ENCODE assay signal across 1 cellular context in genomic region chr13:68984688-68985319, GRCh38.
TF ChIP-seq lines count a peak whose summit lies in the region.

No MANE protein-coding gene starts in this region.

TF ChIP-seq in K562, 482 proteins besides CTCF, POLR2A, EP300 and RAD21 (continued from another document and continues in another):
- no peak for TF ChIP-seq USF2 (CRISPR knock-in tag; IDR thresholded peaks at IDR 0.05)
- TF ChIP-seq, protein P1, sequence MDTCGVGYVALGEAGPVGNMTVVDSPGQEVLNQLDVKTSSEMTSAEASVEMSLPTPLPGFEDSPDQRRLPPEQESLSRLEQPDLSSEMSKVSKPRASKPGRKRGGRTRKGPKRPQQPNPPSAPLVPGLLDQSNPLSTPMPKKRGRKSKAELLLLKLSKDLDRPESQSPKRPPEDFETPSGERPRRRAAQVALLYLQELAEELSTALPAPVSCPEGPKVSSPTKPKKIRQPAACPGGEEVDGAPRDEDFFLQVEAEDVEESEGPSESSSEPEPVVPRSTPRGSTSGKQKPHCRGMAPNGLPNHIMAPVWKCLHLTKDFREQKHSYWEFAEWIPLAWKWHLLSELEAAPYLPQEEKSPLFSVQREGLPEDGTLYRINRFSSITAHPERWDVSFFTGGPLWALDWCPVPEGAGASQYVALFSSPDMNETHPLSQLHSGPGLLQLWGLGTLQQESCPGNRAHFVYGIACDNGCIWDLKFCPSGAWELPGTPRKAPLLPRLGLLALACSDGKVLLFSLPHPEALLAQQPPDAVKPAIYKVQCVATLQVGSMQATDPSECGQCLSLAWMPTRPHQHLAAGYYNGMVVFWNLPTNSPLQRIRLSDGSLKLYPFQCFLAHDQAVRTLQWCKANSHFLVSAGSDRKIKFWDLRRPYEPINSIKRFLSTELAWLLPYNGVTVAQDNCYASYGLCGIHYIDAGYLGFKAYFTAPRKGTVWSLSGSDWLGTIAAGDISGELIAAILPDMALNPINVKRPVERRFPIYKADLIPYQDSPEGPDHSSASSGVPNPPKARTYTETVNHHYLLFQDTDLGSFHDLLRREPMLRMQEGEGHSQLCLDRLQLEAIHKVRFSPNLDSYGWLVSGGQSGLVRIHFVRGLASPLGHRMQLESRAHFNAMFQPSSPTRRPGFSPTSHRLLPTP (IDR thresholded peaks at IDR 0.05; ENCODE audit: borderline replicate concordance, extremely low read depth, insufficient read length) = no peak
- TF ChIP-seq HCFC1 (IDR thresholded peaks at IDR 0.05; ENCODE audit: low read depth, low read length) = no peak
- TF ChIP-seq THAP7 (CRISPR knock-in tag; IDR thresholded peaks at IDR 0.05) = no peak
- TF ChIP-seq MBD1 (CRISPR knock-in tag; IDR thresholded peaks at IDR 0.05) = no peak
- TF ChIP-seq ZNF583 (CRISPR knock-in tag; IDR thresholded peaks at IDR 0.05) = no peak
- TF ChIP-seq NFIC (IDR thresholded peaks at IDR 0.05) = peak; percentile 72
- TF ChIP-seq ZBTB1 (CRISPR knock-in tag; IDR thresholded peaks at IDR 0.05; ENCODE audit: borderline replicate concordance, low read depth) = no peak
- TF ChIP-seq, protein P2, sequence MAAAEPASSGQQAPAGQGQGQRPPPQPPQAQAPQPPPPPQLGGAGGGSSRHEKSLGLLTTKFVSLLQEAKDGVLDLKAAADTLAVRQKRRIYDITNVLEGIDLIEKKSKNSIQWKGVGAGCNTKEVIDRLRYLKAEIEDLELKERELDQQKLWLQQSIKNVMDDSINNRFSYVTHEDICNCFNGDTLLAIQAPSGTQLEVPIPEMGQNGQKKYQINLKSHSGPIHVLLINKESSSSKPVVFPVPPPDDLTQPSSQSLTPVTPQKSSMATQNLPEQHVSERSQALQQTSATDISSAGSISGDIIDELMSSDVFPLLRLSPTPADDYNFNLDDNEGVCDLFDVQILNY (CRISPR knock-in tag; IDR thresholded peaks at IDR 0.05) = no peak
- TF ChIP-seq, protein P3, sequence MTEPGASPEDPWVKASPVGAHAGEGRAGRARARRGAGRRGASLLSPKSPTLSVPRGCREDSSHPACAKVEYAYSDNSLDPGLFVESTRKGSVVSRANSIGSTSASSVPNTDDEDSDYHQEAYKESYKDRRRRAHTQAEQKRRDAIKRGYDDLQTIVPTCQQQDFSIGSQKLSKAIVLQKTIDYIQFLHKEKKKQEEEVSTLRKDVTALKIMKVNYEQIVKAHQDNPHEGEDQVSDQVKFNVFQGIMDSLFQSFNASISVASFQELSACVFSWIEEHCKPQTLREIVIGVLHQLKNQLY (CRISPR knock-in tag; conservative IDR thresholded peaks at IDR 0.05) = no peak
- TF ChIP-seq, protein P4, sequence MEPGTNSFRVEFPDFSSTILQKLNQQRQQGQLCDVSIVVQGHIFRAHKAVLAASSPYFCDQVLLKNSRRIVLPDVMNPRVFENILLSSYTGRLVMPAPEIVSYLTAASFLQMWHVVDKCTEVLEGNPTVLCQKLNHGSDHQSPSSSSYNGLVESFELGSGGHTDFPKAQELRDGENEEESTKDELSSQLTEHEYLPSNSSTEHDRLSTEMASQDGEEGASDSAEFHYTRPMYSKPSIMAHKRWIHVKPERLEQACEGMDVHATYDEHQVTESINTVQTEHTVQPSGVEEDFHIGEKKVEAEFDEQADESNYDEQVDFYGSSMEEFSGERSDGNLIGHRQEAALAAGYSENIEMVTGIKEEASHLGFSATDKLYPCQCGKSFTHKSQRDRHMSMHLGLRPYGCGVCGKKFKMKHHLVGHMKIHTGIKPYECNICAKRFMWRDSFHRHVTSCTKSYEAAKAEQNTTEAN (CRISPR knock-in tag; IDR thresholded peaks at IDR 0.05) = no peak
- TF ChIP-seq ZNF584 (CRISPR knock-in tag; IDR thresholded peaks at IDR 0.05; ENCODE audit: low read depth) = no peak
- TF ChIP-seq GATAD2B (IDR thresholded peaks at IDR 0.05; ENCODE audit: borderline replicate concordance) = no peak
- no peak for TF ChIP-seq XRCC3 (IDR thresholded peaks at IDR 0.05)
- no peak for TF ChIP-seq HEY1 (CRISPR knock-in tag; IDR thresholded peaks at IDR 0.05; ENCODE audit: borderline replicate concordance)
- TF ChIP-seq, protein P5, sequence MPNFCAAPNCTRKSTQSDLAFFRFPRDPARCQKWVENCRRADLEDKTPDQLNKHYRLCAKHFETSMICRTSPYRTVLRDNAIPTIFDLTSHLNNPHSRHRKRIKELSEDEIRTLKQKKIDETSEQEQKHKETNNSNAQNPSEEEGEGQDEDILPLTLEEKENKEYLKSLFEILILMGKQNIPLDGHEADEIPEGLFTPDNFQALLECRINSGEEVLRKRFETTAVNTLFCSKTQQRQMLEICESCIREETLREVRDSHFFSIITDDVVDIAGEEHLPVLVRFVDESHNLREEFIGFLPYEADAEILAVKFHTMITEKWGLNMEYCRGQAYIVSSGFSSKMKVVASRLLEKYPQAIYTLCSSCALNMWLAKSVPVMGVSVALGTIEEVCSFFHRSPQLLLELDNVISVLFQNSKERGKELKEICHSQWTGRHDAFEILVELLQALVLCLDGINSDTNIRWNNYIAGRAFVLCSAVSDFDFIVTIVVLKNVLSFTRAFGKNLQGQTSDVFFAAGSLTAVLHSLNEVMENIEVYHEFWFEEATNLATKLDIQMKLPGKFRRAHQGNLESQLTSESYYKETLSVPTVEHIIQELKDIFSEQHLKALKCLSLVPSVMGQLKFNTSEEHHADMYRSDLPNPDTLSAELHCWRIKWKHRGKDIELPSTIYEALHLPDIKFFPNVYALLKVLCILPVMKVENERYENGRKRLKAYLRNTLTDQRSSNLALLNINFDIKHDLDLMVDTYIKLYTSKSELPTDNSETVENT (CRISPR knock-in tag; IDR thresholded peaks at IDR 0.05) = no peak
- TF ChIP-seq BDP1 (IDR thresholded peaks at IDR 0.05; ENCODE audit: insufficient read depth, insufficient read length) = no peak
- no peak for TF ChIP-seq ZNF75A (CRISPR knock-in tag; IDR thresholded peaks at IDR 0.05)
- no peak for TF ChIP-seq NR1H2 (CRISPR knock-in tag; IDR thresholded peaks at IDR 0.05)
- TF ChIP-seq, protein P6, sequence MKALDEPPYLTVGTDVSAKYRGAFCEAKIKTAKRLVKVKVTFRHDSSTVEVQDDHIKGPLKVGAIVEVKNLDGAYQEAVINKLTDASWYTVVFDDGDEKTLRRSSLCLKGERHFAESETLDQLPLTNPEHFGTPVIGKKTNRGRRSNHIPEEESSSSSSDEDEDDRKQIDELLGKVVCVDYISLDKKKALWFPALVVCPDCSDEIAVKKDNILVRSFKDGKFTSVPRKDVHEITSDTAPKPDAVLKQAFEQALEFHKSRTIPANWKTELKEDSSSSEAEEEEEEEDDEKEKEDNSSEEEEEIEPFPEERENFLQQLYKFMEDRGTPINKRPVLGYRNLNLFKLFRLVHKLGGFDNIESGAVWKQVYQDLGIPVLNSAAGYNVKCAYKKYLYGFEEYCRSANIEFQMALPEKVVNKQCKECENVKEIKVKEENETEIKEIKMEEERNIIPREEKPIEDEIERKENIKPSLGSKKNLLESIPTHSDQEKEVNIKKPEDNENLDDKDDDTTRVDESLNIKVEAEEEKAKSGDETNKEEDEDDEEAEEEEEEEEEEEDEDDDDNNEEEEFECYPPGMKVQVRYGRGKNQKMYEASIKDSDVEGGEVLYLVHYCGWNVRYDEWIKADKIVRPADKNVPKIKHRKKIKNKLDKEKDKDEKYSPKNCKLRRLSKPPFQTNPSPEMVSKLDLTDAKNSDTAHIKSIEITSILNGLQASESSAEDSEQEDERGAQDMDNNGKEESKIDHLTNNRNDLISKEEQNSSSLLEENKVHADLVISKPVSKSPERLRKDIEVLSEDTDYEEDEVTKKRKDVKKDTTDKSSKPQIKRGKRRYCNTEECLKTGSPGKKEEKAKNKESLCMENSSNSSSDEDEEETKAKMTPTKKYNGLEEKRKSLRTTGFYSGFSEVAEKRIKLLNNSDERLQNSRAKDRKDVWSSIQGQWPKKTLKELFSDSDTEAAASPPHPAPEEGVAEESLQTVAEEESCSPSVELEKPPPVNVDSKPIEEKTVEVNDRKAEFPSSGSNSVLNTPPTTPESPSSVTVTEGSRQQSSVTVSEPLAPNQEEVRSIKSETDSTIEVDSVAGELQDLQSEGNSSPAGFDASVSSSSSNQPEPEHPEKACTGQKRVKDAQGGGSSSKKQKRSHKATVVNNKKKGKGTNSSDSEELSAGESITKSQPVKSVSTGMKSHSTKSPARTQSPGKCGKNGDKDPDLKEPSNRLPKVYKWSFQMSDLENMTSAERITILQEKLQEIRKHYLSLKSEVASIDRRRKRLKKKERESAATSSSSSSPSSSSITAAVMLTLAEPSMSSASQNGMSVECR (CRISPR knock-in tag; IDR thresholded peaks at IDR 0.05) = no peak
- TF ChIP-seq ZNF3 (CRISPR knock-in tag; IDR thresholded peaks at IDR 0.05) = no peak
- TF ChIP-seq SP1 (CRISPR knock-in tag; IDR thresholded peaks at IDR 0.05) = no peak
- peak in 1 of 3 experiments; percentile 6 for TF ChIP-seq YY1 (IDR thresholded peaks at IDR 0.05; ENCODE audit: borderline replicate concordance in 1 of 3, control insufficient read depth in 1 of 3, extremely low read depth in 1 of 3, insufficient read depth in 3 of 3, insufficient read length in 1 of 3, insufficient replicate concordance in 2 of 3, low read depth in 1 of 3, low read length in 2 of 3)
- TF ChIP-seq BRD9 (IDR thresholded peaks at IDR 0.05; ENCODE audit: low read depth, partially characterized antibody) = no peak
- no peak for TF ChIP-seq CHD2 (IDR thresholded peaks at IDR 0.05; ENCODE audit: low read depth, low read length)
- peak; percentile 71 for TF ChIP-seq L3MBTL2 (IDR thresholded peaks at IDR 0.05)
- TF ChIP-seq ZNF445 (CRISPR knock-in tag; IDR thresholded peaks at IDR 0.05; ENCODE audit: low read depth) = no peak
- TF ChIP-seq PHF8 (IDR thresholded peaks at IDR 0.05; ENCODE audit: borderline replicate concordance, low read length) = peak; percentile 47; the same call in 1 of the 2 replicates
- TF ChIP-seq RBFOX2 (IDR thresholded peaks at IDR 0.05; ENCODE audit: low read depth, low read length) = peak; percentile 59
- TF ChIP-seq HDAC1 (IDR thresholded peaks at IDR 0.05) = no peak
- TF ChIP-seq ZNF124 (CRISPR knock-in tag; IDR thresholded peaks at IDR 0.05) = no peak
- no peak for TF ChIP-seq HMGN3 (IDR thresholded peaks at IDR 0.05; ENCODE audit: borderline replicate concordance, extremely low read depth, insufficient read length, low read depth, low read length)
- TF ChIP-seq ZNF589 (CRISPR knock-in tag; IDR thresholded peaks at IDR 0.05; ENCODE audit: low read depth) = no peak
- TF ChIP-seq POLR2G (IDR thresholded peaks at IDR 0.05; ENCODE audit: low read depth, low read length) = peak; percentile 73
- no peak for TF ChIP-seq SMAD4 (CRISPR knock-in tag; conservative IDR thresholded peaks at IDR 0.05)
- no peak for TF ChIP-seq RBM39 (optimal IDR thresholded peaks at IDR 0.05; ENCODE audit: low read depth, low read length)
- TF ChIP-seq PRPF4 (IDR thresholded peaks at IDR 0.05; ENCODE audit: insufficient read depth, low read depth, low read length, poor library complexity, severe bottlenecking) = no peak
- no peak for TF ChIP-seq KLF13 (tag; IDR thresholded peaks at IDR 0.05; ENCODE audit: borderline replicate concordance, low read depth)
- TF ChIP-seq POLR2AphosphoS5 (IDR thresholded peaks at IDR 0.05; ENCODE audit: control insufficient read depth, insufficient read depth, low read depth, low read length) = no peak
